1 cellular context compared by ENCODE assay signal in genomic region chr5:143479394-143479793, GRCh38.
TF ChIP-seq lines count a peak whose summit lies in the region.

No MANE protein-coding gene starts in this region.

TF ChIP-seq in HepG2, 621 proteins besides CTCF, POLR2A, EP300 and RAD21 (continued from another document and continues in another):
- 0 out of 2 replicates have a peak, but pooled peaks have one; percentile 34 for TF ChIP-seq PAXIP1 (CRISPR knock-in tag; conservative IDR thresholded peaks at IDR 0.05)
- no peak for TF ChIP-seq KLF16 (CRISPR knock-in tag; IDR thresholded peaks at IDR 0.05)
- no peak for TF ChIP-seq SPEN (CRISPR knock-in tag; IDR thresholded peaks at IDR 0.05; ENCODE audit: low read depth)
- 0 out of 2 replicates have a peak, but pooled peaks have one; percentile 42 for TF ChIP-seq SNAI1 (CRISPR knock-in tag; IDR thresholded peaks at IDR 0.05; ENCODE audit: borderline replicate concordance)
- no peak for TF ChIP-seq SNAPC4 (CRISPR knock-in tag; IDR thresholded peaks at IDR 0.05)
- no peak for TF ChIP-seq MATR3 (CRISPR knock-in tag; IDR thresholded peaks at IDR 0.05)
- TF ChIP-seq ZNF652 (CRISPR knock-in tag; IDR thresholded peaks at IDR 0.05; ENCODE audit: borderline replicate concordance, low read depth): 0 out of 2 replicates have a peak, but pooled peaks have one; percentile 11
- peak; percentile 88 for TF ChIP-seq ZNF614 (CRISPR knock-in tag; IDR thresholded peaks at IDR 0.05; ENCODE audit: borderline replicate concordance)
- TF ChIP-seq ESRRA (CRISPR knock-in tag; IDR thresholded peaks at IDR 0.05; ENCODE audit: low read depth): no peak
- TF ChIP-seq NR2F1 (CRISPR knock-in tag; IDR thresholded peaks at IDR 0.05): no peak
- peak; percentile 82 for TF ChIP-seq ARID5B (CRISPR knock-in tag; IDR thresholded peaks at IDR 0.05)
- no peak for TF ChIP-seq ZNF546 (CRISPR knock-in tag; conservative IDR thresholded peaks at IDR 0.05)
- no peak for TF ChIP-seq GABPB1 (CRISPR knock-in tag; IDR thresholded peaks at IDR 0.05)
- TF ChIP-seq ZNF567 (CRISPR knock-in tag; IDR thresholded peaks at IDR 0.05; ENCODE audit: borderline replicate concordance): no peak
- no peak for TF ChIP-seq ZNF441 (CRISPR knock-in tag; IDR thresholded peaks at IDR 0.05; ENCODE audit: borderline replicate concordance)
- TF ChIP-seq ZNF564 (CRISPR knock-in tag; IDR thresholded peaks at IDR 0.05): no peak
- TF ChIP-seq CREB1 (IDR thresholded peaks at IDR 0.05): no peak
- TF ChIP-seq CREB1 (CRISPR knock-in tag; IDR thresholded peaks at IDR 0.05): 0 out of 2 replicates have a peak, but pooled peaks have one; percentile 24
- no peak for TF ChIP-seq DNMT3B (CRISPR knock-in tag; conservative IDR thresholded peaks at IDR 0.05)
- no peak for TF ChIP-seq E2F1 (CRISPR knock-in tag; IDR thresholded peaks at IDR 0.05)
- TF ChIP-seq NFE2 (CRISPR knock-in tag; IDR thresholded peaks at IDR 0.05): no peak
- peak; percentile 48; the same call in 1 of the 2 replicates for TF ChIP-seq ZGPAT (CRISPR knock-in tag; IDR thresholded peaks at IDR 0.05)
- peak; percentile 85 for TF ChIP-seq CEBPG (CRISPR knock-in tag; IDR thresholded peaks at IDR 0.05)
- no peak for TF ChIP-seq KLF9 (CRISPR knock-in tag; IDR thresholded peaks at IDR 0.05; ENCODE audit: low read depth)
- TF ChIP-seq CREBL2 (CRISPR knock-in tag; IDR thresholded peaks at IDR 0.05; ENCODE audit: borderline replicate concordance): no peak
- peak; percentile 77; the same call in 1 of the 2 replicates for TF ChIP-seq ARID3A (IDR thresholded peaks at IDR 0.05; ENCODE audit: low read depth, low read length)
- peak; percentile 87; the same call in 1 of the 2 replicates for TF ChIP-seq ZBTB20 (CRISPR knock-in tag; IDR thresholded peaks at IDR 0.05; ENCODE audit: borderline replicate concordance, low read depth)
- no peak for TF ChIP-seq NR1H2 (CRISPR knock-in tag; IDR thresholded peaks at IDR 0.05; ENCODE audit: borderline replicate concordance, low read depth)
- TF ChIP-seq ATF5 (CRISPR knock-in tag; IDR thresholded peaks at IDR 0.05; ENCODE audit: low read depth): no peak
- TF ChIP-seq SNAPC2 (CRISPR knock-in tag; IDR thresholded peaks at IDR 0.05): no peak
- TF ChIP-seq ZNF720 (CRISPR knock-in tag; IDR thresholded peaks at IDR 0.05): no peak
- TF ChIP-seq ZNF607 (CRISPR knock-in tag; IDR thresholded peaks at IDR 0.05; ENCODE audit: borderline replicate concordance): no peak
- peak; percentile 41; the same call in 1 of the 2 replicates for TF ChIP-seq THAP11 (CRISPR knock-in tag; IDR thresholded peaks at IDR 0.05)
- no peak for TF ChIP-seq ZNF781 (CRISPR knock-in tag; IDR thresholded peaks at IDR 0.05; ENCODE audit: borderline replicate concordance, not compliant biosample characterization)
- TF ChIP-seq NFKB2 (CRISPR knock-in tag; IDR thresholded peaks at IDR 0.05; ENCODE audit: borderline replicate concordance): no peak
- no peak for TF ChIP-seq ZNF484 (CRISPR knock-in tag; IDR thresholded peaks at IDR 0.05; ENCODE audit: borderline replicate concordance, low read depth)
- no peak for TF ChIP-seq NR0B2 (CRISPR knock-in tag; IDR thresholded peaks at IDR 0.05)
- no peak for TF ChIP-seq SOX13 (IDR thresholded peaks at IDR 0.05)
- peak in 1 of 2 experiments; percentile 39; a peak in 1 of 4 replicates for TF ChIP-seq SOX13 (CRISPR knock-in tag; conservative IDR thresholded peaks at IDR 0.05 in 1 of 2, IDR thresholded peaks at IDR 0.05 in 1 of 2)
- peak; percentile 64; the same call in 1 of the 2 replicates for TF ChIP-seq SOX5 (CRISPR knock-in tag; IDR thresholded peaks at IDR 0.05; ENCODE audit: borderline replicate concordance)
- TF ChIP-seq GATA4 (IDR thresholded peaks at IDR 0.05; ENCODE audit: borderline replicate concordance, low read depth): no peak
